ENCODE assay signal across 6 cellular contexts in the genomic region with DNA sequence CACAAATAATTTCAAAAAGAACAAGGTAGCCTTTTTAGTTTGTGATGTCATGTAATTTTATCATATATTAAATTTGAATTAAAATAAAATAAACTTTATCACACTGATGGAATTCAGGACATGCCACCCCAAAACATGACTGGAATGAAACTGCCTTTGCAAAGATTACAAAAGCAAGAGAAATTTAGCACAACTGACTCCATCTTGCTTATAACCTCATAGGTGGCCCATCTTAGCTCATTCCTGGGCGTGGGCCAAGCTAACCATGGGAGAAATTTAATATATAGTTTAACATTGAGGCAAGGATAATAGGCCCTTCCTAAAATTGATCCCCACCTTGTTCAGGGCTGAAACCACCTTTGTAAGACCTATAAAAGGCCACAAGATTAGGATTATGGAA.
"Had no signal": no experiment of that assay in that cellular context is flagged by ENCODE, and none has a peak within 500 bp of the region (broad histone marks: within the 10 kb centered on the region; RNA-seq: fewer than 3 reads in every experiment).

No MANE protein-coding gene starts in this region.

- DNase-seq: IMR-90, KBM-7, KG1 had no signal

- ATAC-seq: HepG2 had no signal

- H3K27ac ChIP-seq: HL-60 had no signal

- FAIRE-seq: HepG2, HTR-8/SVneo had no signal
